ENCODE assay signal across 10 cellular contexts in genomic region chr13:113119166-113119821, GRCh38. TPM values are rescaled to one million over a fixed set of nuclear protein-coding genes. Genes with fewer than 3 reads are reported as not detected.
"Had no signal": no experiment of that assay in that cellular context is flagged by ENCODE, and none has a peak within 500 bp of the region (broad histone marks: within the 10 kb centered on the region; RNA-seq: fewer than 3 reads in every experiment).

No MANE protein-coding gene starts in this region.

- ATAC-seq: activated CD4-positive, alpha-beta T cell treated with anti-CD3 and anti-CD28 coated beads for 36 hours; activated CD8-positive, alpha-beta T cell treated with anti-CD3 and anti-CD28 coated beads for 36 hours; lower lobe of right lung had no signal

- DNase-seq: activated CD4-positive, alpha-beta T cell treated with anti-CD3 and anti-CD28 coated beads for 36 hours; activated CD8-positive, alpha-beta T cell treated with anti-CD3 and anti-CD28 coated beads for 36 hours; hypothalamus; lower lobe of right lung; midbrain; stimulated activated CD4-positive, alpha-beta T cell treated with anti-CD3 and anti-CD28 coated beads, Interleukin-15, amount 100 ng/mL, for 24 hours; stimulated activated CD4-positive, alpha-beta T cell treated with anti-CD3 and anti-CD28 coated beads, Interleukin-4, amount 100 ng/mL, for 4 hours had no signal

RNA-seq across cellular contexts. Expression of gene F10, which starts 3.3 kb away (rescaled TPM):
- total RNA-seq: activated CD4-positive, alpha-beta T cell treated with anti-CD3 and anti-CD28 coated beads for 36 hours; activated CD8-positive, alpha-beta T cell treated with anti-CD3 and anti-CD28 coated beads for 36 hours; activated T-helper 2 cell treated with anti-CD3 and anti-CD28 coated beads, Interferon-gamma antibody, Interleukin-2, Interleukin-4, amounts not matched to agents 10 μg/mL and 5 μg/mL and 100 μg/mL, durations not matched to agents 14 hours and 24 hours and 36 hours had no signal

RNA-seq across cellular contexts. Expression of gene F7, which starts 13.7 kb away (rescaled TPM):
- total RNA-seq: activated T-helper 2 cell treated with anti-CD3 and anti-CD28 coated beads, Interferon-gamma antibody, Interleukin-2, Interleukin-4, amounts not matched to agents 10 μg/mL and 5 μg/mL and 100 μg/mL, durations not matched to agents 14 hours and 24 hours and 36 hours; lower lobe of right lung; SJSA1 had no signal

RNA-seq across cellular contexts. Expression of gene PROZ, which starts 39.2 kb away (rescaled TPM):
- total RNA-seq: activated CD4-positive, alpha-beta T cell treated with anti-CD3 and anti-CD28 coated beads for 36 hours; activated CD8-positive, alpha-beta T cell treated with anti-CD3 and anti-CD28 coated beads for 36 hours; activated T-helper 2 cell treated with anti-CD3 and anti-CD28 coated beads, Interferon-gamma antibody, Interleukin-2, Interleukin-4, amounts not matched to agents 10 μg/mL and 5 μg/mL and 100 μg/mL, durations not matched to agents 14 hours and 24 hours and 36 hours; lower lobe of right lung; renal cortical epithelial cell; SJSA1 had no signal
